ENCODE assay signal across 7 cellular contexts in the genomic region with DNA sequence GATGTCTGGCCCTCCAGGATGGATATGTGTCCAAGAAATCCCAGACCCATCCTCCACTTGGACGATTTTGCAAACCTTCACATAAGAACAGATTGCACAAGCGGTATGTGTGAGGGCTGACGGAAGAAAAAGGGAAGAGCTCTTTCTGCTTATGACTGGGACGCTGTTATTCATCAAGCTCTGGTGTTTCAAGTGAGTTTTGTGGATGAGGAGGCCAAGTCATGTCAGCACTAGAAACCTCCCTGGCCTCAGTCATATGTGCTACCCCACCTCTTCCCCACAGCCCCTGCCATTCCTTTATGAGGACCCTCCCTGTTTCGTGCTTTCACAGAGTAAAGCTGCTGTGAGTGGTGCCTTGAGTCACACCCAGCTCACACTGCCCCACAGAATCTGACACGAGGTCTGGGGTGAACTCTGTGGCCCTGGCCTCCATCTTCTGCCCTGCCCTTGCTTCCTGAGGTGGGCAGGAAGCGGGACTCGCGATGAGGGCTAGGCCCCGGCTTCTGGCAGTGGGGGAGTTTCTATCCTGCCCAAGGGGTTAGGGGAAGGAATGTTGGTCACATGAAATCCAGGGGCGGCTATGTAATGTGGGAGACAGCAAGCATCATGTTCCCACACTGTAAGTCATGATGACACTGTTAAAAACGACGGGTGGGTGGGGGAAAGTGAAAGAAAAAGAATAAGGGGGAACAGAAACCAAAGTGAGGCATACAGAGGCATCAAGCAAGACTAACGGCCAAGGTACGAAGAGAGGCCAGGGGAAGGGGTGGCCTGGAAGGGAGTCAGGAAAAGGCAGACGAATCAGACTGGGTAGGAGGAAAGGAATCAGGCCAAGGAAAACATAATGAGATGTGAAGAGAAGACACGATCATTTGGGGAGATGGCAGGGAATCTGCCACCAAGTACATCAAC.
DNase-seq lines count a peak whose midpoint lies in the region; ATAC-seq and TF ChIP-seq lines count a peak whose summit lies in the region.

No MANE protein-coding gene starts in this region.

- H3K4me3 ChIP-seq in WI38 (ENCODE audit: low read depth, low read length) (peak overlapping the region; percentile 11; the same call in 1 of the 2 replicates), duodenal mucosa (ENCODE audit: low read depth in 1 of 2, low read length in 2 of 2) (peak overlapping the region in 1 of 2 donors; percentile 37)

- TF ChIP-seq CTCF in WI38 (IDR thresholded peaks at IDR 0.05; ENCODE audit: low read depth, low read length) = no peak

- peak overlapping the region in 1 of 2 donors; percentile 20 for H3K9ac ChIP-seq in duodenal mucosa (ENCODE audit: low read depth in 1 of 2, low read length in 2 of 2)

- peak; percentile 35 for ATAC-seq in GM19025 (IDR thresholded peaks at IDR 0.05; ENCODE audit: low read depth, unreplicated experiment)
- peak; percentile 39 for ATAC-seq in HG03064 (IDR thresholded peaks at IDR 0.05; ENCODE audit: low read depth, unreplicated experiment)

- peak; percentile 76 for DNase-seq in pons (ENCODE audit: low spot score)
- DNase-seq in iPS-NIHi7 (ENCODE audit: extremely low spot score) = no peak
- no peak for DNase-seq in NCI-H524 (lab: John Stamatoyannopoulos, UW)

- no peaks in the 10 kb centered on the region for H3K9me3 ChIP-seq in duodenal mucosa (ENCODE audit: control insufficient read depth in 1 of 2, low read length in 2 of 2)

- peaks cover 16 to 21% of the 10 kb centered on the region in 2 donors for H3K4me1 ChIP-seq in duodenal mucosa (ENCODE audit: control insufficient read depth in 1 of 2, insufficient read depth in 2 of 2, low read length in 2 of 2)

- H3K27me3 ChIP-seq in duodenal mucosa (ENCODE audit: control insufficient read depth in 1 of 2, insufficient read depth in 2 of 2, low read length in 2 of 2) = no peaks in the 10 kb centered on the region

- H3K27ac ChIP-seq in duodenal mucosa (ENCODE audit: low read depth, low read length) = peak overlapping the region; percentile 70

- no peaks in the 10 kb centered on the region for H3K36me3 ChIP-seq in duodenal mucosa (ENCODE audit: control insufficient read depth in 1 of 2, insufficient read depth in 2 of 2, low read length in 2 of 2)
